In genomic region chr4:87086143-87086805, GRCh38 we compare ENCODE assay signal across 18 cellular contexts.
"Had no signal": no experiment of that assay in that cellular context is flagged by ENCODE, and none has a peak within 500 bp of the region (broad histone marks: within the 10 kb centered on the region; RNA-seq: fewer than 3 reads in every experiment).

No MANE protein-coding gene starts in this region.

- ATAC-seq: body of pancreas; stimulated activated naive B cell treated with anti-CD40 and anti-IgM and Interleukin-4, amounts not matched to agents 10 μg/mL and 1 μg/mL and 100 μg/mL, for 72 hours had no signal

- H3K9me3 Mint-ChIP-seq: activated naive CD8-positive, alpha-beta T cell treated with anti-CD3 and anti-CD28 coated beads, Interleukin-2, amount 10 ng/mL, durations not matched to agents 7 days and 5 days; immature natural killer cell; neural crest cell; stimulated activated naive B cell treated with anti-CD40 and anti-IgM and Interleukin-4, amounts not matched to agents 10 μg/mL and 1 μg/mL and 100 μg/mL, for 72 hours had no signal

- H3K9me3 ChIP-seq: body of pancreas, heart left ventricle, left ventricle myocardium inferior, prostate gland, right lobe of liver, thyroid gland had no signal

- H3K4me3 ChIP-seq: body of pancreas, dorsolateral prefrontal cortex, heart left ventricle, left ventricle myocardium inferior, prostate gland, right lobe of liver, thyroid gland had no signal

- H3K27ac Mint-ChIP-seq: activated naive CD8-positive, alpha-beta T cell treated with anti-CD3 and anti-CD28 coated beads, Interleukin-2, amount 10 ng/mL, durations not matched to agents 7 days and 5 days; stimulated activated naive B cell treated with anti-CD40 and anti-IgM and Interleukin-4, amounts not matched to agents 10 μg/mL and 1 μg/mL and 100 μg/mL, for 72 hours had no signal

- H3K27ac ChIP-seq: body of pancreas, prostate gland, right lobe of liver had no signal

- H3K27me3 Mint-ChIP-seq: activated naive CD8-positive, alpha-beta T cell treated with anti-CD3 and anti-CD28 coated beads, Interleukin-2, amount 10 ng/mL, durations not matched to agents 7 days and 5 days; stimulated activated naive B cell treated with anti-CD40 and anti-IgM and Interleukin-4, amounts not matched to agents 10 μg/mL and 1 μg/mL and 100 μg/mL, for 72 hours had no signal

- DNase-seq: activated CD4-positive, alpha-beta T cell treated with anti-CD3 and anti-CD28 coated beads, Interleukin-2, amount 50 U/mL, for 4 hours; activated CD4-positive, CD25-positive, alpha-beta regulatory T cell treated with anti-CD3 and anti-CD28 coated beads, Interleukin-2, amount 50 U/mL, for 72 hours; activated naive CD8-positive, alpha-beta T cell treated with anti-CD3 and anti-CD28 coated beads, Interleukin-2, amount 10 ng/mL, durations not matched to agents 7 days and 5 days; body of pancreas; dorsolateral prefrontal cortex; erythroblast; foreskin melanocyte; heart left ventricle; immature natural killer cell; kidney glomerular epithelial cell; left ventricle myocardium inferior; mammary epithelial cell; right lobe of liver; stimulated activated CD4-positive, alpha-beta T cell treated with anti-CD3 and anti-CD28 coated beads, Interleukin-4, amount 100 ng/mL, for 24 hours; stimulated activated naive B cell treated with anti-CD40 and anti-IgM and Interleukin-4, amounts not matched to agents 10 μg/mL and 1 μg/mL and 100 μg/mL, for 72 hours; thyroid gland had no signal

- H3K27me3 ChIP-seq: body of pancreas, dorsolateral prefrontal cortex, heart left ventricle, right lobe of liver, thyroid gland had no signal

- H3K4me3 Mint-ChIP-seq: activated naive CD8-positive, alpha-beta T cell treated with anti-CD3 and anti-CD28 coated beads, Interleukin-2, amount 10 ng/mL, durations not matched to agents 7 days and 5 days; immature natural killer cell; neural crest cell; stimulated activated naive B cell treated with anti-CD40 and anti-IgM and Interleukin-4, amounts not matched to agents 10 μg/mL and 1 μg/mL and 100 μg/mL, for 72 hours had no signal

- H3K36me3 ChIP-seq: prostate gland had no signal
